18 cellular contexts compared by ENCODE assay signal in genomic region chr1:22121421-22121911, GRCh38. TPM values are rescaled to one million over a fixed set of nuclear protein-coding genes. Genes with fewer than 3 reads are reported as not detected.
DNase-seq lines count a peak whose midpoint lies in the region; FAIRE-seq and TF ChIP-seq lines count a peak whose summit lies in the region.
"Had no signal": no experiment of that assay in that cellular context is flagged by ENCODE, and none has a peak within 500 bp of the region (broad histone marks: within the 10 kb centered on the region; RNA-seq: fewer than 3 reads in every experiment).

No MANE protein-coding gene starts in this region.

- no peaks in the 10 kb centered on the region for H3K9me3 Mint-ChIP-seq in astrocyte (ENCODE audit: unreplicated experiment)
- no peaks in the 10 kb centered on the region for H3K9me3 Mint-ChIP-seq in mesothelial cell of epicardium
- H3K9me3 Mint-ChIP-seq: activated T-cell treated with anti-CD3 and anti-CD28 coated beads, Interleukin-2, amount 50 U/mL, for 24 hours had no signal

- H3K4me3 ChIP-seq in astrocyte (ENCODE audit: insufficient read depth, low read depth, low read length) (no peak overlapping the region), colonic mucosa (no peak overlapping the region)
- H3K4me3 ChIP-seq: adrenal gland, BLaER1, SJSA1, vagina had no signal

- peaks cover 91% of the 10 kb centered on the region for H4K20me1 ChIP-seq in astrocyte (ENCODE audit: insufficient read depth, low read length)

- no peak overlapping the region for H3K4me2 ChIP-seq in astrocyte (ENCODE audit: low read length)
- H3K4me2 ChIP-seq: BLaER1 had no signal

- peaks cover 19% of the 10 kb centered on the region for H3K79me2 ChIP-seq in astrocyte (ENCODE audit: insufficient read depth, low read length)
- H3K79me2 ChIP-seq: parathyroid adenoma had no signal

- H3K27me3 Mint-ChIP-seq in astrocyte (ENCODE audit: low read depth, unreplicated experiment) (no peaks in the 10 kb centered on the region), mesothelial cell of epicardium (ENCODE audit: low read depth) (no peaks in the 10 kb centered on the region)
- H3K27me3 Mint-ChIP-seq: activated T-cell treated with anti-CD3 and anti-CD28 coated beads, Interleukin-2, amount 50 U/mL, for 24 hours had no signal

- H3K36me3 Mint-ChIP-seq in astrocyte (ENCODE audit: low read depth, unreplicated experiment) (peaks cover 12% of the 10 kb centered on the region), mesothelial cell of epicardium (no peaks in the 10 kb centered on the region)

- H3K36me3 ChIP-seq in astrocyte (ENCODE audit: insufficient read depth, low read length) (no peaks in the 10 kb centered on the region), colonic mucosa (no peaks in the 10 kb centered on the region)

- H3K27ac Mint-ChIP-seq in astrocyte (ENCODE audit: unreplicated experiment) = peak overlapping the region; percentile 12
- H3K27ac Mint-ChIP-seq in mesothelial cell of epicardium = peak overlapping the region; percentile 39

- H3K4me1 ChIP-seq in astrocyte (ENCODE audit: insufficient read depth, low read length) (peaks cover 8% of the 10 kb centered on the region), colonic mucosa (no peaks in the 10 kb centered on the region)
- H3K4me1 ChIP-seq: parathyroid adenoma, SJSA1 had no signal

- peak; percentile 99 for DNase-seq in COR-L47 (lab: John Stamatoyannopoulos, UW)
- peak; percentile 93 for DNase-seq in NCI-H146 (lab: John Stamatoyannopoulos, UW)
- DNase-seq in astrocyte (ENCODE audit: low read depth) = no peak
- no peak for DNase-seq in mesothelial cell of epicardium (ENCODE audit: low spot score in 2 of 2, unreplicated experiment in 2 of 2)
- DNase-seq in NCI-H82 treated with DMSO at 0.1 percent for 48 hours (lab: John Stamatoyannopoulos, UW; ENCODE audit: unreplicated experiment) = no peak
- DNase-seq in colonic mucosa = no peak
- DNase-seq in anterior cingulate cortex (lab: John Stamatoyannopoulos, UW) = no peak
- DNase-seq in stimulated activated CD4-positive, alpha-beta T cell treated with anti-CD3 and anti-CD28 coated beads, Interleukin-4, amount 100 ng/mL, for 24 hours = no peak
- DNase-seq: activated CD4-positive, alpha-beta T cell treated with anti-CD3 and anti-CD28 coated beads for 1 hour; activated T-cell treated with anti-CD3 and anti-CD28 coated beads, Interleukin-2, amount 50 U/mL, for 24 hours; EL; KBM-7; NCI-H1105 had no signal

- H2AFZ ChIP-seq in astrocyte (ENCODE audit: low read depth, low read length) = no peak overlapping the region
- H2AFZ ChIP-seq: parathyroid adenoma had no signal

- intact Hi-C loops in colonic mucosa (cut with DNase I) = no loop called here

- H3K9me3 ChIP-seq in astrocyte (ENCODE audit: insufficient read depth, low read depth, low read length) (no peaks in the 10 kb centered on the region), colonic mucosa (no peaks in the 10 kb centered on the region)
- H3K9me3 ChIP-seq: adrenal gland, BLaER1, SJSA1, vagina had no signal

- no peak overlapping the region for H3K9ac ChIP-seq in astrocyte (ENCODE audit: low read length)
- no peak overlapping the region for H3K9ac ChIP-seq in colonic mucosa (ENCODE audit: low read depth in 2 of 2, low read length in 2 of 2)
- H3K9ac ChIP-seq: BLaER1, parathyroid adenoma had no signal

- FAIRE-seq in astrocyte (lab: Jason Lieb, UNC) = no peak

- H3K27me3 ChIP-seq in astrocyte (ENCODE audit: insufficient read depth, low read length) (no peaks in the 10 kb centered on the region), colonic mucosa (no peaks in the 10 kb centered on the region)
- H3K27me3 ChIP-seq: adrenal gland, BLaER1, SJSA1, vagina had no signal

- H3K27ac ChIP-seq in astrocyte (ENCODE audit: low read depth, low read length) (no peak overlapping the region), colonic mucosa (no peak overlapping the region)
- H3K27ac ChIP-seq: BLaER1, parathyroid adenoma, SJSA1, vagina had no signal

- TF ChIP-seq CTCF in astrocyte (IDR thresholded peaks at IDR 0.05; ENCODE audit: insufficient read depth, low read depth, low read length) = no peak
- no peak for TF ChIP-seq CTCF in mesothelial cell of epicardium (IDR thresholded peaks at IDR 0.05; ENCODE audit: unreplicated experiment)
- no peak for TF ChIP-seq CTCF in colonic mucosa (IDR thresholded peaks at IDR 0.05)

- H3K4me1 Mint-ChIP-seq in astrocyte (ENCODE audit: low read depth, unreplicated experiment) = peaks cover 38% of the 10 kb centered on the region
- H3K4me1 Mint-ChIP-seq in mesothelial cell of epicardium = peaks cover 32% of the 10 kb centered on the region

- H3K4me3 Mint-ChIP-seq in astrocyte (ENCODE audit: unreplicated experiment) (no peak overlapping the region), mesothelial cell of epicardium (no peak overlapping the region)
- H3K4me3 Mint-ChIP-seq: activated T-cell treated with anti-CD3 and anti-CD28 coated beads, Interleukin-2, amount 50 U/mL, for 24 hours had no signal

RNA-seq across cellular contexts. Expression of gene WNT4, which starts 21.4 kb away (rescaled TPM):
- total RNA-seq in astrocyte (0.91 and 1.2 TPM in 2 replicates), mesothelial cell of epicardium (34.9 to 41.2 TPM (median 38.7 TPM) in 3 replicates), colonic mucosa (1 to 10 TPM; 2.5 to 2.7 TPM)
- total RNA-seq: SJSA1 had no signal

Comparison
In these comparisons a context has a peak if more than half of its experiments do, and no peak if none do; other contexts are left out.
1. DNase-seq: peak in COR-L47 (single experiment) and NCI-H146 (single experiment); none in astrocyte (single experiment), mesothelial cell of epicardium (0 of 2), NCI-H82 treated with DMSO at 0.1 percent for 48 hours (single experiment), colonic mucosa (single experiment), anterior cingulate cortex (0 of 58) and stimulated activated CD4-positive, alpha-beta T cell treated with anti-CD3 and anti-CD28 coated beads, Interleukin-4, amount 100 ng/mL, for 24 hours (single experiment).